In genomic region chrX:129759576-129760061, GRCh38 we compare ENCODE assay signal across 8 cellular contexts. TPM values are rescaled to one million over a fixed set of nuclear protein-coding genes. Genes with fewer than 3 reads are reported as not detected.
DNase-seq lines count a peak whose midpoint lies in the region; ATAC-seq and TF ChIP-seq lines count a peak whose summit lies in the region.

No MANE protein-coding gene starts in this region.

- peaks cover 0 to 12% (median 5%) of the 10 kb centered on the region in 3 donors for H3K4me1 ChIP-seq in skeletal muscle tissue (ENCODE audit: control insufficient read depth in 3 of 3, insufficient read depth in 3 of 3, low read length in 3 of 3)

- no peak for TF ChIP-seq CTCF in foreskin fibroblast (IDR thresholded peaks at IDR 0.05; ENCODE audit: low read depth, low read length)

- H3K9me3 ChIP-seq in skeletal muscle tissue (ENCODE audit: control insufficient read depth in 3 of 3, low read length in 3 of 3), result no peaks in the 10 kb centered on the region

- H3K27ac Mint-ChIP-seq in activated T-cell treated with anti-CD3 and anti-CD28 coated beads, Interleukin-2, amount 50 U/mL, for 72 hours, result peak overlapping the region; percentile 93

- H3K9ac ChIP-seq in skeletal muscle tissue (ENCODE audit: low read depth in 1 of 3, low read length in 3 of 3), result no peak overlapping the region

- H3K27ac ChIP-seq in skeletal muscle tissue (ENCODE audit: low read depth, low read length), result peak overlapping the region; percentile 7

- H3K27me3 ChIP-seq in skeletal muscle tissue (ENCODE audit: control insufficient read depth in 3 of 3, insufficient read depth in 3 of 3, low read length in 3 of 3), result peaks cover 0 to 4% (median 0%) of the 10 kb centered on the region in 3 donors

- peak; percentile 87 to 91 for ATAC-seq in activated T-cell treated with anti-CD3 and anti-CD28 coated beads, Interleukin-2, amount 50 U/mL, for 72 hours (replicated peaks in 1 of 2)
- ATAC-seq in GM21515 (IDR thresholded peaks at IDR 0.05; ENCODE audit: unreplicated experiment) (no peak), GM19023 (IDR thresholded peaks at IDR 0.05; ENCODE audit: unreplicated experiment) (no peak)

- peaks cover 44% of the 10 kb centered on the region for H3K4me1 Mint-ChIP-seq in activated T-cell treated with anti-CD3 and anti-CD28 coated beads, Interleukin-2, amount 50 U/mL, for 72 hours (ENCODE audit: low read depth)

- no peaks in the 10 kb centered on the region for H3K36me3 ChIP-seq in skeletal muscle tissue (ENCODE audit: control insufficient read depth in 3 of 3, insufficient read depth in 3 of 3, low read length in 3 of 3)

- no peak overlapping the region for H3K4me3 ChIP-seq in Jurkat, Clone E6-1 (ENCODE audit: low read length)
- no peak overlapping the region for H3K4me3 ChIP-seq in foreskin fibroblast (ENCODE audit: low read depth in 1 of 2, low read length in 2 of 2)
- H3K4me3 ChIP-seq in skeletal muscle tissue (ENCODE audit: low read length in 3 of 3), result no peak overlapping the region

- no peaks in the 10 kb centered on the region for H3K9me3 Mint-ChIP-seq in activated T-cell treated with anti-CD3 and anti-CD28 coated beads, Interleukin-2, amount 50 U/mL, for 72 hours

- DNase-seq in EH (ENCODE audit: low read depth) (peak; percentile 71), foreskin fibroblast (peak; percentile 48 to 61), cerebellum (ENCODE audit: low spot score) (no peak)
- peak; percentile 83 for DNase-seq in Jurkat, Clone E6-1 (ENCODE audit: low read depth, low spot score)
- peak; percentile 67 to 72 for DNase-seq in activated T-cell treated with anti-CD3 and anti-CD28 coated beads, Interleukin-2, amount 50 U/mL, for 72 hours

- peak overlapping the region; percentile 36 to 79 for H3K4me3 Mint-ChIP-seq in activated T-cell treated with anti-CD3 and anti-CD28 coated beads, Interleukin-2, amount 50 U/mL, for 72 hours

- H3K36me3 Mint-ChIP-seq in activated T-cell treated with anti-CD3 and anti-CD28 coated beads, Interleukin-2, amount 50 U/mL, for 72 hours (ENCODE audit: insufficient read depth in 2 of 2), result no peaks in the 10 kb centered on the region

- H3K27me3 Mint-ChIP-seq in activated T-cell treated with anti-CD3 and anti-CD28 coated beads, Interleukin-2, amount 50 U/mL, for 72 hours (ENCODE audit: low read depth), result no peaks in the 10 kb centered on the region

RNA-seq across cellular contexts. Expression of gene SASH3, which starts 20.1 kb away (rescaled TPM):
- polyA plus RNA-seq in Jurkat, Clone E6-1 (2012; ENCODE audit: insufficient read depth, insufficient read length), result 127 TPM
- 100 to 1,000 TPM; 148 to 166 TPM for total RNA-seq in activated T-cell treated with anti-CD3 and anti-CD28 coated beads, Interleukin-2, amount 50 U/mL, for 72 hours
- total RNA-seq in skeletal muscle tissue (2.6 TPM), cerebellum (1.8 TPM)

RNA-seq across cellular contexts. Expression of gene XPNPEP2, which starts 20.8 kb away (rescaled TPM):
- 0.44 TPM for polyA plus RNA-seq in Jurkat, Clone E6-1 (2012; ENCODE audit: insufficient read depth, insufficient read length)
- total RNA-seq in activated T-cell treated with anti-CD3 and anti-CD28 coated beads, Interleukin-2, amount 50 U/mL, for 72 hours, result under 1 TPM; 0.24 to 0.42 TPM
- total RNA-seq in skeletal muscle tissue (3.7 TPM), cerebellum (1.5 TPM)

Comparison
In these comparisons a context has a peak if more than half of its experiments do, and no peak if none do; other contexts are left out.
1. ATAC-seq: peak in activated T-cell treated with anti-CD3 and anti-CD28 coated beads, Interleukin-2, amount 50 U/mL, for 72 hours (2 of 2); none in GM21515 (single experiment) and GM19023 (single experiment).
2. RNA of gene SASH3, which starts 20.1 kb away (total RNA-seq): 148 to 166 TPM in activated T-cell treated with anti-CD3 and anti-CD28 coated beads, Interleukin-2, amount 50 U/mL, for 72 hours; 2.6 TPM in skeletal muscle tissue (single experiment) and 1.8 TPM in cerebellum (single experiment); every median in the first group is over 10 times any median in the second.